In genomic region chr13:64924401-64924800, GRCh38 we compare ENCODE assay signal across 19 cellular contexts.
DNase-seq lines count a peak whose midpoint lies in the region; ATAC-seq lines count a peak whose summit lies in the region.
"Had no signal": no experiment of that assay in that cellular context is flagged by ENCODE, and none has a peak within 500 bp of the region (broad histone marks: within the 10 kb centered on the region; RNA-seq: fewer than 3 reads in every experiment).

No MANE protein-coding gene starts in this region.

- H3K36me3 Mint-ChIP-seq in stimulated activated effector memory CD8-positive, alpha-beta T cell treated with anti-CD3 and anti-CD28 coated beads, Interleukin-12 subunit alpha, Interleukin-12 subunit beta, amount 100 ng/mL, for 72 hours: no peaks in the 10 kb centered on the region
- H3K36me3 Mint-ChIP-seq: CD8-positive, alpha-beta T cell had no signal

- H3K4me3 Mint-ChIP-seq in stimulated activated effector memory CD8-positive, alpha-beta T cell treated with anti-CD3 and anti-CD28 coated beads, Interleukin-12 subunit alpha, Interleukin-12 subunit beta, amount 100 ng/mL, for 72 hours: no peak overlapping the region
- H3K4me3 Mint-ChIP-seq: B cell; CD4-positive, alpha-beta T cell; CD8-positive, alpha-beta T cell had no signal

- H3K9ac ChIP-seq in trophoblast cell (ENCODE audit: low read length) (no peak overlapping the region), mesendoderm (ENCODE audit: low read length) (no peak overlapping the region)
- H3K9ac ChIP-seq: BLaER1 treated with 17β-estradiol and CSF1 and Interleukin-3, amounts not matched to agents 10 nM and 100 nM had no signal

- H3K4me1 Mint-ChIP-seq in stimulated activated effector memory CD8-positive, alpha-beta T cell treated with anti-CD3 and anti-CD28 coated beads, Interleukin-12 subunit alpha, Interleukin-12 subunit beta, amount 100 ng/mL, for 72 hours: no peaks in the 10 kb centered on the region
- H3K4me1 Mint-ChIP-seq: B cell had no signal

- H3K9me3 ChIP-seq in trophoblast cell (ENCODE audit: insufficient read depth, low read depth, low read length): no peaks in the 10 kb centered on the region
- H3K9me3 ChIP-seq: A549, Caco-2 had no signal

- no peak overlapping the region for H2BK15ac ChIP-seq in mesendoderm (replicated peaks; ENCODE audit: low read depth)

- H3K4me3 ChIP-seq in trophoblast cell (ENCODE audit: low read depth, low read length): no peak overlapping the region
- H3K4me3 ChIP-seq in mesendoderm (ENCODE audit: low read length): no peak overlapping the region
- H3K4me3 ChIP-seq: A549; BLaER1 treated with 17β-estradiol and CSF1 and Interleukin-3, amounts not matched to agents 10 nM and 100 nM had no signal

- H3K27ac ChIP-seq in trophoblast cell (ENCODE audit: low read depth, low read length): no peak overlapping the region
- no peak overlapping the region for H3K27ac ChIP-seq in mesendoderm (ENCODE audit: low read depth, low read length)
- H3K27ac ChIP-seq: 22Rv1; A549; BLaER1 treated with 17β-estradiol and CSF1 and Interleukin-3, amounts not matched to agents 10 nM and 100 nM; C4-2B had no signal

- H3K4ac ChIP-seq in trophoblast cell (ENCODE audit: low read depth, low read length) (no peak overlapping the region), mesendoderm (ENCODE audit: low read depth, low read length) (no peak overlapping the region)

- H3K56ac ChIP-seq in mesendoderm (ENCODE audit: low read length): no peak overlapping the region

- H2BK5ac ChIP-seq in trophoblast cell (ENCODE audit: low read depth, low read length, poor library complexity) (no peak overlapping the region), mesendoderm (ENCODE audit: low read length) (no peak overlapping the region)

- H2AK5ac ChIP-seq in trophoblast cell (ENCODE audit: low read length): peak overlapping the region; percentile 52
- no peak overlapping the region for H2AK5ac ChIP-seq in mesendoderm (ENCODE audit: low read length)

- intact Hi-C loops in cardiac septum (cut with DNase I) (no loop called here), left cardiac atrium (cut with DNase I) (no loop called here)

- peak overlapping the region; percentile 25 for H4K91ac ChIP-seq in trophoblast cell (ENCODE audit: low read depth, low read length)

- peak overlapping the region; percentile 41 for H2BK12ac ChIP-seq in trophoblast cell (ENCODE audit: low read length)

- H4K5ac ChIP-seq in mesendoderm (ENCODE audit: low read length): no peak overlapping the region

- H3K27ac Mint-ChIP-seq in stimulated activated effector memory CD8-positive, alpha-beta T cell treated with anti-CD3 and anti-CD28 coated beads, Interleukin-12 subunit alpha, Interleukin-12 subunit beta, amount 100 ng/mL, for 72 hours: no peak overlapping the region
- H3K27ac Mint-ChIP-seq: B cell; CD4-positive, alpha-beta T cell; CD8-positive, alpha-beta T cell had no signal

- no peak overlapping the region for H3K4me2 ChIP-seq in trophoblast cell (ENCODE audit: low read length)
- H3K4me2 ChIP-seq in mesendoderm (ENCODE audit: low read length): no peak overlapping the region
- H3K4me2 ChIP-seq: A549; BLaER1 treated with 17β-estradiol and CSF1 and Interleukin-3, amounts not matched to agents 10 nM and 100 nM had no signal

- WGBS in trophoblast cell (ENCODE audit: extremely low coverage, insufficient coverage, insufficient read length): no CpG with 5 or more reads among the region's 6 CpGs
- WGBS in mesendoderm (ENCODE audit: extremely low coverage, insufficient coverage, low lambda C conversion rate): no CpG with 5 or more reads among the region's 6 CpGs

- DNase-seq in cardiac septum (ENCODE audit: low spot score): peak; percentile 72
- DNase-seq in left cardiac atrium: no peak
- DNase-seq in trophoblast cell: no peak
- DNase-seq in stimulated activated effector memory CD8-positive, alpha-beta T cell treated with anti-CD3 and anti-CD28 coated beads, Interleukin-12 subunit alpha, Interleukin-12 subunit beta, amount 100 ng/mL, for 72 hours (ENCODE audit: low spot score in 2 of 2): no peak
- DNase-seq in globus pallidus (ENCODE audit: low spot score): no peak
- no peak for DNase-seq in mesendoderm
- DNase-seq: AML-193; Caco-2; Calu3; CD4-positive, alpha-beta T cell; CD8-positive, alpha-beta T cell; DMS79 treated with DMSO at 0.1 percent for 48 hours; GF-D8 had no signal

- peak overlapping the region; percentile 48 for H3K14ac ChIP-seq in trophoblast cell (ENCODE audit: low read length)

- H3K9me3 Mint-ChIP-seq in stimulated activated effector memory CD8-positive, alpha-beta T cell treated with anti-CD3 and anti-CD28 coated beads, Interleukin-12 subunit alpha, Interleukin-12 subunit beta, amount 100 ng/mL, for 72 hours: peaks cover 16% of the 10 kb centered on the region

- ATAC-seq in left cardiac atrium: no peak
- peak; percentile 11 for ATAC-seq in stimulated activated effector memory CD8-positive, alpha-beta T cell treated with anti-CD3 and anti-CD28 coated beads, Interleukin-12 subunit alpha, Interleukin-12 subunit beta, amount 100 ng/mL, for 72 hours
- ATAC-seq in HG02571 (IDR thresholded peaks at IDR 0.05; ENCODE audit: unreplicated experiment): no peak
- ATAC-seq: A549; CD8-positive, alpha-beta T cell had no signal

- H4K8ac ChIP-seq in trophoblast cell (ENCODE audit: low read depth, low read length) (no peak overlapping the region), mesendoderm (ENCODE audit: low read depth, low read length) (no peak overlapping the region)

- H3K79me1 ChIP-seq in trophoblast cell (ENCODE audit: low read length): peaks cover 15% of the 10 kb centered on the region
- no peaks in the 10 kb centered on the region for H3K79me1 ChIP-seq in mesendoderm (ENCODE audit: low read length)

- peaks cover 4% of the 10 kb centered on the region for H3K79me2 ChIP-seq in trophoblast cell (ENCODE audit: control insufficient read depth, insufficient read depth, low read length, poor library complexity)
- H3K79me2 ChIP-seq in mesendoderm (ENCODE audit: control insufficient read depth, insufficient read depth, low read length): no peaks in the 10 kb centered on the region

- H3K36me3 ChIP-seq in trophoblast cell (ENCODE audit: control insufficient read depth in 1 of 2, insufficient read depth in 2 of 2, low read length in 2 of 2) (no peaks in the 10 kb centered on the region), mesendoderm (ENCODE audit: control insufficient read depth, insufficient read depth, low read length) (no peaks in the 10 kb centered on the region)
- H3K36me3 ChIP-seq: BLaER1 treated with 17β-estradiol and CSF1 and Interleukin-3, amounts not matched to agents 10 nM and 100 nM had no signal

- H3K27me3 ChIP-seq in trophoblast cell (ENCODE audit: insufficient read depth, low read length) (no peaks in the 10 kb centered on the region), mesendoderm (ENCODE audit: insufficient read depth, low read length, poor library complexity) (no peaks in the 10 kb centered on the region)
- H3K27me3 ChIP-seq: BLaER1 treated with 17β-estradiol and CSF1 and Interleukin-3, amounts not matched to agents 10 nM and 100 nM had no signal

- H3K18ac ChIP-seq in trophoblast cell (ENCODE audit: low read length): peak overlapping the region; percentile 22
- no peak overlapping the region for H3K18ac ChIP-seq in mesendoderm (ENCODE audit: low read length)

- peaks cover 3 to 4% of the 10 kb centered on the region in 2 experiments for H3K4me1 ChIP-seq in trophoblast cell (ENCODE audit: control insufficient read depth in 1 of 2, insufficient read depth in 2 of 2, low read length in 2 of 2)
- H3K4me1 ChIP-seq in mesendoderm (ENCODE audit: control insufficient read depth, low read depth, low read length): no peaks in the 10 kb centered on the region
- H3K4me1 ChIP-seq: Caco-2 had no signal

- H2BK120ac ChIP-seq in trophoblast cell (ENCODE audit: insufficient read depth, low read length, poor library complexity) (peak overlapping the region; percentile 14), mesendoderm (ENCODE audit: low read depth, low read length) (no peak overlapping the region)

- H3K23ac ChIP-seq in trophoblast cell (ENCODE audit: low read length): no peak overlapping the region
- H3K23ac ChIP-seq in mesendoderm (ENCODE audit: low read length): no peak overlapping the region

- no peak overlapping the region for H4K12ac ChIP-seq in trophoblast cell (ENCODE audit: low read depth, low read length)

- H2AFZ ChIP-seq in trophoblast cell (ENCODE audit: insufficient read depth, low read length, poor library complexity): no peak overlapping the region
